8 cellular contexts compared by ENCODE assay signal in the genomic region with DNA sequence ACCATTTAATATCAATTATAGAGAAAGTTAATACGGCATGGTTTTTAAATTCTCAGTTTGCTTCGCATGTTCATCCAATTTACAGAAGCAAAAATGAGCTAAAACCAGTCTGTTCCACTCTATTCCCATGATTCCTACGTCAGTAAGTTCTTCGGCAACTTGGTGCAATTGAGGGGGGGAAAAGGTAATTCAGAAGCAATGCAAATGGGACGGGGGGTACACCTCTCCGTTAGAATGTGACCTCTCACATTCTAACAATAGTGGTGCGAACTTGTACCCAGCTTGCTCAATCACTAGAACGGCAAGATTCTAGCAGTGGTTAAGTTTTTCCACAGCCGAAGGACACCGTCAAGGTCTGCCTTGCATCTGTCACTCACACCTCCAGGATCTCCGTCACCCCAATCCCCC. TPM values are rescaled to one million over a fixed set of nuclear protein-coding genes. Genes with fewer than 3 reads are reported as not detected.
DNase-seq lines count a peak whose midpoint lies in the region; ATAC-seq, FAIRE-seq and TF ChIP-seq lines count a peak whose summit lies in the region.

No MANE protein-coding gene starts in this region.

- no peak overlapping the region for H3K27ac Mint-ChIP-seq in T-helper 17 cell

- peak overlapping the region; percentile 36 for H3K27ac ChIP-seq in cardiac muscle cell
- peak overlapping the region; percentile 87 to 97 (median 92) for H3K27ac ChIP-seq in pancreas

- no peaks in the 10 kb centered on the region for H3K27me3 Mint-ChIP-seq in T-helper 17 cell

- intact Hi-C loops in Right ventricle myocardium inferior (cut with DNase I) (no loop called here), pancreas (cut with DNase I) (no loop called here)

- H3K4me1 Mint-ChIP-seq in T-helper 17 cell = peaks cover 28% of the 10 kb centered on the region

- H3K4me3 ChIP-seq in cardiac muscle cell (peak overlapping the region; percentile 57), fibroblast of pulmonary artery (replicated peaks; ENCODE audit: low read depth, low read length) (peak overlapping the region; percentile 73), pancreas (peak overlapping the region; percentile 35 to 79 (median 67))

- H3K27me3 ChIP-seq in cardiac muscle cell = no peaks in the 10 kb centered on the region
- no peaks in the 10 kb centered on the region for H3K27me3 ChIP-seq in pancreas

- peaks cover 11% of the 10 kb centered on the region for H3K36me3 Mint-ChIP-seq in T-helper 17 cell (ENCODE audit: low read depth)

- H3K36me3 ChIP-seq in cardiac muscle cell = no peaks in the 10 kb centered on the region
- no peaks in the 10 kb centered on the region for H3K36me3 ChIP-seq in pancreas

- peaks cover 4% of the 10 kb centered on the region for H3K4me1 ChIP-seq in cardiac muscle cell (ENCODE audit: low read depth)
- peaks cover 0 to 6% (median 5%) of the 10 kb centered on the region in 3 donors for H3K4me1 ChIP-seq in pancreas

- H3K4me3 Mint-ChIP-seq in T-helper 17 cell = peak overlapping the region; percentile 91

- 1% methylated on average over 11 of the region's 11 CpGs for WGBS in pancreas, 2 donors

- H3K9me3 ChIP-seq in cardiac muscle cell (ENCODE audit: low read depth) (no peaks in the 10 kb centered on the region), T-helper 17 cell (ENCODE audit: control insufficient read depth, low read length, poor library complexity, severe bottlenecking) (no peaks in the 10 kb centered on the region), pancreas (no peaks in the 10 kb centered on the region)

- DNase-seq in cardiac muscle cell (ENCODE audit: low read depth in 1 of 2, low spot score in 1 of 2) (peak; percentile 13 to 32), Right ventricle myocardium inferior (ENCODE audit: missing footprints) (no peak), T-helper 17 cell (no peak), fibroblast of pulmonary artery (ENCODE audit: low read depth) (peak; percentile 16), pancreas (peak in 2 of 6 donors; percentile 29 to 66), COR-L47 (lab: John Stamatoyannopoulos, UW) (no peak), superior temporal gyrus (ENCODE audit: extremely low spot score) (no peak)

- FAIRE-seq in pancreas (lab: Jason Lieb, UNC) = no peak

- ATAC-seq in Right ventricle myocardium inferior = no peak
- ATAC-seq in T-helper 17 cell = no peak
- ATAC-seq in pancreas = peak; percentile 16 to 44 (median 28)
- no peak for ATAC-seq in GM18511 (IDR thresholded peaks at IDR 0.05; ENCODE audit: unreplicated experiment)

- TF ChIP-seq CTCF in cardiac muscle cell (IDR thresholded peaks at IDR 0.05; ENCODE audit: low read depth, low read length) (no peak), fibroblast of pulmonary artery (IDR thresholded peaks at IDR 0.05; ENCODE audit: low read length, missing control alignments) (no peak), pancreas (IDR thresholded peaks at IDR 0.05) (no peak)

RNA-seq across cellular contexts. Expression of a gene that starts 0.7 kb away (rescaled TPM):
- total RNA-seq in cardiac muscle cell = 35.9 and 52.5 TPM in 2 replicates
- 82.6 and 96.9 TPM in 2 replicates for polyA plus RNA-seq in cardiac muscle cell
- total RNA-seq in Right ventricle myocardium inferior = 64.8 TPM
- total RNA-seq in T-helper 17 cell = 10 to 100 TPM; 13.8 to 39.4 TPM
- total RNA-seq in pancreas = 10 to 100 TPM; 31.0 to 45.4 (median 34.6) TPM
- 10 to 100 TPM in 1 of 2 donors, 1 to 10 TPM in 1; 8.4 to 12.0 TPM for polyA plus RNA-seq in pancreas

RNA-seq across cellular contexts. Expression of a gene that starts 25.9 kb away (rescaled TPM):
- 23.4 and 28.9 TPM in 2 replicates for total RNA-seq in cardiac muscle cell
- polyA plus RNA-seq in cardiac muscle cell = 45.6 and 47.1 TPM in 2 replicates
- 8.9 TPM for total RNA-seq in Right ventricle myocardium inferior
- total RNA-seq in T-helper 17 cell = 10 to 100 TPM; 16.8 to 17.1 TPM
- total RNA-seq in pancreas = 10 to 100 TPM in 3 of 6 donors, 1 to 10 TPM in 3; 6.4 to 18.6 (median 10.1) TPM
- polyA plus RNA-seq in pancreas = 10 to 100 TPM in 1 of 2 donors, 1 to 10 TPM in 1; 9.8 to 14.8 TPM

Comparison
In these comparisons a context has a peak if more than half of its experiments do, and no peak if none do; other contexts are left out.
1. DNase-seq: peak in cardiac muscle cell (2 of 2) and fibroblast of pulmonary artery (single experiment); none in Right ventricle myocardium inferior (single experiment), T-helper 17 cell (0 of 3), COR-L47 (single experiment) and superior temporal gyrus (single experiment).
2. ATAC-seq: peak in pancreas (4 of 4); none in Right ventricle myocardium inferior (single experiment), T-helper 17 cell (single experiment) and GM18511 (single experiment).
3. Peak in every context shown above with its lines, with median percentiles within 50 percentile points of each other: H3K4me3 ChIP-seq.